Comparison of ENCODE assay signal across 15 cellular contexts in genomic region chr5:159311063-159311462, GRCh38. TPM values are rescaled to one million over a fixed set of nuclear protein-coding genes. Genes with fewer than 3 reads are reported as not detected.
DNase-seq lines count a peak whose midpoint lies in the region; ATAC-seq, FAIRE-seq and TF ChIP-seq lines count a peak whose summit lies in the region.
"Had no signal": no experiment of that assay in that cellular context is flagged by ENCODE, and none has a peak within 500 bp of the region (broad histone marks: within the 10 kb centered on the region; RNA-seq: fewer than 3 reads in every experiment).

No MANE protein-coding gene starts in this region.

- H3K4me1 Mint-ChIP-seq in activated B cell treated with CpG ODN at 0.5 μM for 24 hours: peaks cover 16% of the 10 kb centered on the region

- H3K36me3 ChIP-seq in HUES6 (ENCODE audit: control insufficient read depth, insufficient read depth, low read length): no peaks in the 10 kb centered on the region
- H3K36me3 ChIP-seq in kidney (ENCODE audit: control insufficient read depth in 1 of 2, insufficient read depth in 2 of 2, low read length in 2 of 2): no peaks in the 10 kb centered on the region
- H3K36me3 ChIP-seq: cardiac muscle cell, gastroesophageal sphincter, suprapubic skin had no signal

- ATAC-seq in activated B cell treated with CpG ODN at 0.5 μM for 24 hours (ENCODE audit: low read depth) (no peak), HG02763 (IDR thresholded peaks at IDR 0.05; ENCODE audit: unreplicated experiment) (no peak), GM21717 (IDR thresholded peaks at IDR 0.05; ENCODE audit: unreplicated experiment) (no peak)
- ATAC-seq: gastroesophageal sphincter had no signal

- no peak for DNase-seq in activated B cell treated with CpG ODN at 0.5 μM for 24 hours
- DNase-seq in kidney: no peak
- no peak for DNase-seq in retinal pigment epithelial cell (ENCODE audit: low read depth)
- DNase-seq in EL: no peak
- DNase-seq: immature natural killer cell, NCI-H226, SK-N-SH had no signal

- H3K36me3 Mint-ChIP-seq in activated B cell treated with CpG ODN at 0.5 μM for 24 hours (ENCODE audit: low read depth): no peaks in the 10 kb centered on the region
- H3K36me3 Mint-ChIP-seq: immature natural killer cell had no signal

- H3K4me1 ChIP-seq in HUES6 (ENCODE audit: control insufficient read depth, insufficient read depth, low read length) (peaks cover 12% of the 10 kb centered on the region), kidney (ENCODE audit: control insufficient read depth in 1 of 2, insufficient read depth in 1 of 2, low read depth in 1 of 2, low read length in 2 of 2) (peaks cover 0 to 5% of the 10 kb centered on the region in 2 donors)
- H3K4me1 ChIP-seq: gastroesophageal sphincter had no signal

- H3K27ac ChIP-seq in HUES6 (ENCODE audit: low read depth, low read length) (no peak overlapping the region), kidney (ENCODE audit: low read depth in 2 of 2, low read length in 2 of 2) (no peak overlapping the region)
- H3K27ac ChIP-seq: cardiac muscle cell, gastroesophageal sphincter, suprapubic skin had no signal

- no peak for FAIRE-seq in kidney (lab: Jason Lieb, UNC)
- FAIRE-seq: endometrium had no signal

- POLR2A ChIA-PET in activated B cell treated with CpG ODN at 0.5 μM for 24 hours (lab: Charles Lee): interaction anchor here (0.6 to 1.2 kb wide), 4 partner anchors 20 to 154 kb away, joined by 3 to 4 read pairs (median 4); no protein-coding TSS in a partner anchor

- peak overlapping the region; percentile 80 for H3K4me3 Mint-ChIP-seq in activated B cell treated with CpG ODN at 0.5 μM for 24 hours
- H3K4me3 Mint-ChIP-seq: immature natural killer cell had no signal

- intact Hi-C loops in activated B cell treated with CpG ODN at 0.5 μM for 24 hours (cut with micrococcal nuclease): no loop called here
- intact Hi-C loops in kidney (cut with DNase I): no loop called here

- H3K4me3 ChIP-seq in HUES6 (ENCODE audit: low read depth, low read length): peak overlapping the region; percentile 53
- H3K4me3 ChIP-seq in kidney (ENCODE audit: low read length in 2 of 2): peak overlapping the region; percentile 51 to 53
- peak overlapping the region; percentile 34 for H3K4me3 ChIP-seq in retinal pigment epithelial cell (ENCODE audit: low read length)
- H3K4me3 ChIP-seq: cardiac muscle cell, gastroesophageal sphincter had no signal

- peak overlapping the region; percentile 56 for H3K27ac Mint-ChIP-seq in activated B cell treated with CpG ODN at 0.5 μM for 24 hours
- H3K27ac Mint-ChIP-seq: immature natural killer cell had no signal

- TF ChIP-seq CTCF in activated B cell treated with CpG ODN at 0.5 μM for 24 hours (IDR thresholded peaks at IDR 0.05) (no peak), kidney (IDR thresholded peaks at IDR 0.05; ENCODE audit: borderline replicate concordance, extremely low read depth, insufficient read depth) (no peak), retinal pigment epithelial cell (conservative IDR thresholded peaks at IDR 0.05; ENCODE audit: low read depth, low read length) (no peak)

- H3K27me3 Mint-ChIP-seq in activated B cell treated with CpG ODN at 0.5 μM for 24 hours: peaks cover 6% of the 10 kb centered on the region

- CTCF ChIA-PET in activated B cell treated with CpG ODN at 0.5 μM for 24 hours (lab: Charles Lee): interaction anchor here (1.1 to 2.3 kb wide), 2 partner anchors 24 to 154 kb away, joined by 4 to 16 read pairs; no protein-coding TSS in a partner anchor

- H3K9me3 Mint-ChIP-seq in activated B cell treated with CpG ODN at 0.5 μM for 24 hours: no peaks in the 10 kb centered on the region
- H3K9me3 Mint-ChIP-seq: immature natural killer cell had no signal

- H3K9ac ChIP-seq in HUES6 (ENCODE audit: low read length) (no peak overlapping the region), kidney (ENCODE audit: low read length in 2 of 2) (no peak overlapping the region)
- H3K9ac ChIP-seq: SK-N-SH had no signal

- H3K27me3 ChIP-seq in HUES6 (ENCODE audit: control insufficient read depth, insufficient read depth, low read length): peaks cover 43% of the 10 kb centered on the region

- H3K9me3 ChIP-seq in HUES6 (ENCODE audit: control insufficient read depth, insufficient read depth, low read depth, low read length) (no peaks in the 10 kb centered on the region), kidney (ENCODE audit: control insufficient read depth in 1 of 2, low read length in 2 of 2) (no peaks in the 10 kb centered on the region)
- H3K9me3 ChIP-seq: gastroesophageal sphincter, SK-N-SH, suprapubic skin had no signal

RNA-seq across cellular contexts. Expression of gene IL12B, which starts 19.2 kb away (rescaled TPM):
- total RNA-seq in activated B cell treated with CpG ODN at 0.5 μM for 24 hours: 0.73 and 0.81 TPM in 2 replicates
- not detected for total RNA-seq in kidney
- polyA plus RNA-seq in kidney (ENCODE audit: insufficient read depth, low read depth, low replicate concordance): not detected
- total RNA-seq: cardiac muscle cell, gastroesophageal sphincter, mononuclear cell, suprapubic skin had no signal
- polyA plus RNA-seq: cardiac muscle cell, immature natural killer cell, SK-N-SH had no signal

RNA-seq across cellular contexts. Expression of gene UBLCP1, which starts 48.0 kb away (rescaled TPM):
- total RNA-seq in activated B cell treated with CpG ODN at 0.5 μM for 24 hours (40.3 and 44.8 TPM in 2 replicates), kidney (25.1 TPM)
- 17.1 TPM for polyA plus RNA-seq in kidney (ENCODE audit: insufficient read depth, low read depth, low replicate concordance)
